In genomic region chr5:127442085-127442484, GRCh38 we compare ENCODE assay signal across 12 cellular contexts.
DNase-seq lines count a peak whose midpoint lies in the region; ATAC-seq and TF ChIP-seq lines count a peak whose summit lies in the region.
"Had no signal": no experiment of that assay in that cellular context is flagged by ENCODE, and none has a peak within 500 bp of the region (broad histone marks: within the 10 kb centered on the region; RNA-seq: fewer than 3 reads in every experiment).

No MANE protein-coding gene starts in this region.

- H3K27ac ChIP-seq in right atrium auricular region (no peak overlapping the region), mesendoderm (ENCODE audit: low read depth, low read length) (no peak overlapping the region), stomach (no peak overlapping the region)
- H3K27ac ChIP-seq: SJSA1 had no signal

- H3K9me3 ChIP-seq in right atrium auricular region (no peaks in the 10 kb centered on the region), stomach (no peaks in the 10 kb centered on the region)
- H3K9me3 ChIP-seq: SJSA1 had no signal

- no peak overlapping the region for H3K4me3 ChIP-seq in right atrium auricular region
- no peak overlapping the region for H3K4me3 ChIP-seq in fibroblast of villous mesenchyme (ENCODE audit: low read depth, low read length)
- H3K4me3 ChIP-seq in mesendoderm (ENCODE audit: low read length), result no peak overlapping the region
- H3K4me3 ChIP-seq in stomach, result no peak overlapping the region
- H3K4me3 ChIP-seq: SJSA1 had no signal

- no peak overlapping the region for H3K56ac ChIP-seq in mesendoderm (ENCODE audit: low read length)

- H2BK120ac ChIP-seq in mesendoderm (ENCODE audit: low read depth, low read length), result no peak overlapping the region

- no peak overlapping the region for H2BK5ac ChIP-seq in mesendoderm (ENCODE audit: low read length)

- ATAC-seq in left ventricle myocardium superior, result no peak
- ATAC-seq: stimulated activated effector memory CD8-positive, alpha-beta T cell treated with anti-CD3 and anti-CD28 coated beads, Interleukin-12 subunit alpha, Interleukin-12 subunit beta, amount 100 ng/mL, for 72 hours had no signal

- H3K36me3 ChIP-seq in right atrium auricular region, result no peaks in the 10 kb centered on the region
- no peaks in the 10 kb centered on the region for H3K36me3 ChIP-seq in mesendoderm (ENCODE audit: control insufficient read depth, insufficient read depth, low read length)
- no peaks in the 10 kb centered on the region for H3K36me3 ChIP-seq in stomach
- H3K36me3 ChIP-seq: SJSA1 had no signal

- no peak overlapping the region for H3K23ac ChIP-seq in mesendoderm (ENCODE audit: low read length)

- TF ChIP-seq EP300 in stomach (IDR thresholded peaks at IDR 0.05), result no peak

- TF ChIP-seq POLR2A in stomach (IDR thresholded peaks at IDR 0.05), result no peak

- in situ Hi-C loops in SK-MEL-5 (cut with HindIII; ENCODE audit: low pct_unique_long_range_greater_than_20kb, low sequenced_read_pairs), result no loop called here

- no peaks in the 10 kb centered on the region for H3K79me2 ChIP-seq in mesendoderm (ENCODE audit: control insufficient read depth, insufficient read depth, low read length)

- WGBS in mesendoderm (ENCODE audit: extremely low coverage, insufficient coverage, low lambda C conversion rate), result no CpG with 5 or more reads among the region's 3 CpGs
- WGBS in stomach, 5 donors, result 55 to 64% (median 61%) methylated on average over 3 of the region's 3 CpGs

- H3K79me1 ChIP-seq in mesendoderm (ENCODE audit: low read length), result no peaks in the 10 kb centered on the region

- H3K18ac ChIP-seq in mesendoderm (ENCODE audit: low read length), result no peak overlapping the region

- no peak overlapping the region for H4K5ac ChIP-seq in mesendoderm (ENCODE audit: low read length)

- no peak overlapping the region for H2BK15ac ChIP-seq in mesendoderm (replicated peaks; ENCODE audit: low read depth)

- H3K27me3 ChIP-seq in right atrium auricular region, result no peaks in the 10 kb centered on the region
- H3K27me3 ChIP-seq in mesendoderm (ENCODE audit: insufficient read depth, low read length, poor library complexity), result no peaks in the 10 kb centered on the region
- no peaks in the 10 kb centered on the region for H3K27me3 ChIP-seq in stomach

- H2AK5ac ChIP-seq in mesendoderm (ENCODE audit: low read length), result no peak overlapping the region

- no peak overlapping the region for H3K4ac ChIP-seq in mesendoderm (ENCODE audit: low read depth, low read length)

- no peak for DNase-seq in right atrium auricular region (ENCODE audit: low spot score)
- DNase-seq in left ventricle myocardium superior, result no peak
- DNase-seq in SK-MEL-5 (ENCODE audit: low read depth, low spot score), result peak; percentile 62
- DNase-seq in fibroblast of villous mesenchyme (ENCODE audit: low read depth), result peak; percentile 30
- DNase-seq in activated T-cell treated with anti-CD3 and anti-CD28 coated beads, Interleukin-2, amount 50 U/mL, for 1 hour, result no peak
- no peak for DNase-seq in mesendoderm
- DNase-seq in activated CD8-positive, alpha-beta memory T cell treated with anti-CD3 and anti-CD28 coated beads, Interleukin-2, amount 50 U/mL, for 4 hours, result no peak
- no peak for DNase-seq in stomach
- DNase-seq: DMS153, naive B cell had no signal

- intact Hi-C loops in left ventricle myocardium superior (cut with micrococcal nuclease), result no loop called here
- intact Hi-C loops in stomach (cut with DNase I; ENCODE audit: low total_unique reads), result no loop called here

- H4K8ac ChIP-seq in mesendoderm (ENCODE audit: low read depth, low read length), result no peak overlapping the region

- H3K9ac ChIP-seq in mesendoderm (ENCODE audit: low read length), result no peak overlapping the region

- no peaks in the 10 kb centered on the region for H3K4me1 ChIP-seq in right atrium auricular region
- peaks cover 2% of the 10 kb centered on the region for H3K4me1 ChIP-seq in mesendoderm (ENCODE audit: control insufficient read depth, low read depth, low read length)
- no peaks in the 10 kb centered on the region for H3K4me1 ChIP-seq in stomach
- H3K4me1 ChIP-seq: SJSA1 had no signal

- H3K4me2 ChIP-seq in mesendoderm (ENCODE audit: low read length), result no peak overlapping the region

- TF ChIP-seq CTCF in right atrium auricular region (IDR thresholded peaks at IDR 0.05) (peak; percentile 23 to 52), fibroblast of villous mesenchyme (IDR thresholded peaks at IDR 0.05; ENCODE audit: insufficient read depth, low read depth, low read length) (peak; percentile 25), stomach (IDR thresholded peaks at IDR 0.05) (no peak)

Comparison
In these comparisons a context has a peak if more than half of its experiments do, and no peak if none do; other contexts are left out.
1. DNase-seq: peak in SK-MEL-5 (single experiment) and fibroblast of villous mesenchyme (single experiment); none in right atrium auricular region (single experiment), left ventricle myocardium superior (single experiment), activated T-cell treated with anti-CD3 and anti-CD28 coated beads, Interleukin-2, amount 50 U/mL, for 1 hour (single experiment), mesendoderm (single experiment), activated CD8-positive, alpha-beta memory T cell treated with anti-CD3 and anti-CD28 coated beads, Interleukin-2, amount 50 U/mL, for 4 hours (single experiment) and stomach (single experiment).
2. CTCF ChIP-seq: peak in right atrium auricular region (2 of 2) and fibroblast of villous mesenchyme (single experiment); none in stomach (0 of 7).